Comparison of ENCODE assay signal across 1 cellular context in the genomic region with DNA sequence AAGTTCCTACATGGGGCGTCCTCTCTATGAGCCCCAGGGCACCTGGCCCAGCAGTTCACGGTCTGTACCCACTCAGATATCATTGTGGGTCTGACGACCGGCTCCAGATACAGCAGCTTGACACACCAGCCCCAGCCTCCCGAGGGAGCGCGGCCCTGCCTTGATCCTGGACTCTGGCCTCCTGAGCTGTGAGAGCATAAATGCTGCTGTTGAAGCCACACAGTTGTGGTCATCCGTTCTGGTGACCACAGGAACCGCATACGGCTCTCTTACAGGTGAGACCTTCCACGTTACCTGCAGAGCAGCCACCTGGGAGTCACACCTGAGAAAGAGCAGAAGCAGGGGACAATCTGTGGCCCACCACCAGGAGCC.
TF ChIP-seq lines count a peak whose summit lies in the region.

No MANE protein-coding gene starts in this region.

TF ChIP-seq in HCT116, 20 proteins besides CTCF, POLR2A, EP300 and RAD21 (continued from another document):
- TF ChIP-seq, protein P1, sequence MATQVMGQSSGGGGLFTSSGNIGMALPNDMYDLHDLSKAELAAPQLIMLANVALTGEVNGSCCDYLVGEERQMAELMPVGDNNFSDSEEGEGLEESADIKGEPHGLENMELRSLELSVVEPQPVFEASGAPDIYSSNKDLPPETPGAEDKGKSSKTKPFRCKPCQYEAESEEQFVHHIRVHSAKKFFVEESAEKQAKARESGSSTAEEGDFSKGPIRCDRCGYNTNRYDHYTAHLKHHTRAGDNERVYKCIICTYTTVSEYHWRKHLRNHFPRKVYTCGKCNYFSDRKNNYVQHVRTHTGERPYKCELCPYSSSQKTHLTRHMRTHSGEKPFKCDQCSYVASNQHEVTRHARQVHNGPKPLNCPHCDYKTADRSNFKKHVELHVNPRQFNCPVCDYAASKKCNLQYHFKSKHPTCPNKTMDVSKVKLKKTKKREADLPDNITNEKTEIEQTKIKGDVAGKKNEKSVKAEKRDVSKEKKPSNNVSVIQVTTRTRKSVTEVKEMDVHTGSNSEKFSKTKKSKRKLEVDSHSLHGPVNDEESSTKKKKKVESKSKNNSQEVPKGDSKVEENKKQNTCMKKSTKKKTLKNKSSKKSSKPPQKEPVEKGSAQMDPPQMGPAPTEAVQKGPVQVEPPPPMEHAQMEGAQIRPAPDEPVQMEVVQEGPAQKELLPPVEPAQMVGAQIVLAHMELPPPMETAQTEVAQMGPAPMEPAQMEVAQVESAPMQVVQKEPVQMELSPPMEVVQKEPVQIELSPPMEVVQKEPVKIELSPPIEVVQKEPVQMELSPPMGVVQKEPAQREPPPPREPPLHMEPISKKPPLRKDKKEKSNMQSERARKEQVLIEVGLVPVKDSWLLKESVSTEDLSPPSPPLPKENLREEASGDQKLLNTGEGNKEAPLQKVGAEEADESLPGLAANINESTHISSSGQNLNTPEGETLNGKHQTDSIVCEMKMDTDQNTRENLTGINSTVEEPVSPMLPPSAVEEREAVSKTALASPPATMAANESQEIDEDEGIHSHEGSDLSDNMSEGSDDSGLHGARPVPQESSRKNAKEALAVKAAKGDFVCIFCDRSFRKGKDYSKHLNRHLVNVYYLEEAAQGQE (IDR thresholded peaks at IDR 0.05; ENCODE audit: low read depth): no peak
- TF ChIP-seq EZH2phosphoT487 (IDR thresholded peaks at IDR 0.05; ENCODE audit: borderline replicate concordance): no peak
- no peak for TF ChIP-seq YY1 (IDR thresholded peaks at IDR 0.05; ENCODE audit: extremely low read depth, insufficient replicate concordance, low read depth, low read length)
- no peak for TF ChIP-seq ZFX (IDR thresholded peaks at IDR 0.05)
- TF ChIP-seq SRF (IDR thresholded peaks at IDR 0.05; ENCODE audit: low read depth): no peak
TF ChIP-seq in HCT116: peak in this region for 0.
